ENCODE assay signal across 12 cellular contexts in the genomic region with DNA sequence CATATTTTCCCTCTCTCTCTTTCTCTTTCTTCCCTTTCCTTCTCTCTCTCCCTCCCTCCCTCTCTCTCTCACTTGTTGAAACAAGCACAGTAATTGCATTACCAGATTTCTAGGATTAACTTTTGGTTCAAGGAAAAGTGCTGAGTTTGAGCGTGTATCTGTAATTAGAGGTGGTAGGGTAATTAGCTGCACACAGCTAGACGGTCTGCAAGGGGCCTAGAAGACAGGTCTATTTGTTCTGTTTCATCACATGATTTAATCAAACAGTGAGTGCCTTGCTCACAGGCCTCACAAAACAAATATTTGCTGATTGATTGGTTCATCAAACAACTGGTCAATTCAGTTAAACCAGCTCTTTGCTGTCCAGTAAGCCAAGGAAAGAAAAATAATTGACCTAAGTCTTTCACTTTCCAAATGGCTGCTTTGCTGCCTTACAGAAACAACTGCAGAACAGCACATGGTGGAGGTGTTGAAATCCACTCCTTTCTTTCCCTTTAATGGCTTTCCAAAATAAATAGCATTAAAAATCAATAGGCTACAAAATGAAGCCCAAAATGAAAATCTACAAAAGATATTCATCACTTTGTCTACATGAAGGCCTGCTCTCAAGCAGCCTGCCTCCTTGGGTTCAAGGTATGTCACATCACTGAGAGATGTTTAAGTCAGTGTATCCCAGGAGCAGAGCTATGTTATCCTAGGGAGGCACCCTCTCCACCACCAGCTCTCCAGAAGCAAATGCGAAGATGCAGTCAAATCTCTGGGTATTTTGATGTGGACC.
DNase-seq lines count a peak whose midpoint lies in the region; ATAC-seq and TF ChIP-seq lines count a peak whose summit lies in the region.
"Had no signal": no experiment of that assay in that cellular context is flagged by ENCODE, and none has a peak within 500 bp of the region (broad histone marks: within the 10 kb centered on the region; RNA-seq: fewer than 3 reads in every experiment).

No MANE protein-coding gene starts in this region.

- ATAC-seq in aorta (ENCODE audit: low FRiP score) (no peak), HG02840 (IDR thresholded peaks at IDR 0.05; ENCODE audit: low FRiP score, unreplicated experiment) (no peak)

- intact Hi-C loops in breast epithelium (cut with DNase I; ENCODE audit: low total_unique reads): no loop called here
- intact Hi-C loops in aorta (cut with DNase I): loop anchor here in 1 of 2 donors (2.0 kb wide), 1 partner anchor 17 kb away; no protein-coding TSS in a partner anchor

- no peak for TF ChIP-seq POLR2A in breast epithelium (IDR thresholded peaks at IDR 0.05)

- H3K4me2 ChIP-seq in hepatocyte: peak overlapping the region; percentile 7

- H3K9me3 ChIP-seq in breast epithelium (no peaks in the 10 kb centered on the region), hepatocyte (ENCODE audit: low read depth) (no peaks in the 10 kb centered on the region), aorta (ENCODE audit: control insufficient read depth, low read length) (no peaks in the 10 kb centered on the region)
- H3K9me3 ChIP-seq: lower lobe of right lung had no signal

- H3K27me3 ChIP-seq in breast epithelium (no peaks in the 10 kb centered on the region), hepatocyte (peaks cover 8% of the 10 kb centered on the region), aorta (ENCODE audit: control insufficient read depth in 1 of 2, insufficient read depth in 2 of 2, low read length in 1 of 2) (no peaks in the 10 kb centered on the region)

- no peaks in the 10 kb centered on the region for H3K4me1 ChIP-seq in breast epithelium
- peaks cover 41% of the 10 kb centered on the region for H3K4me1 ChIP-seq in hepatocyte (ENCODE audit: insufficient read depth)
- peaks cover 2 to 4% of the 10 kb centered on the region in 2 donors for H3K4me1 ChIP-seq in aorta (ENCODE audit: control insufficient read depth in 1 of 2, insufficient read depth in 2 of 2, low read length in 2 of 2)
- H3K4me1 ChIP-seq: lower lobe of right lung had no signal

- in situ Hi-C loops in T47D (cut with HindIII; ENCODE audit: low pct_unique_long_range_greater_than_20kb, low sequenced_read_pairs): no loop called here
- in situ Hi-C loops in GM13977 (cut with MboI; ENCODE audit: low pct_unique_long_range_greater_than_20kb, low sequenced_read_pairs, unreplicated experiment): no loop called here

- H4K20me1 ChIP-seq in hepatocyte (ENCODE audit: insufficient read depth, poor library complexity, severe bottlenecking): no peaks in the 10 kb centered on the region

- no peaks in the 10 kb centered on the region for H3K9me2 ChIP-seq in hepatocyte (replicated peaks; ENCODE audit: insufficient read depth)

- WGBS in hepatocyte (ENCODE audit: low lambda C conversion rate, missing lambda C conversion rate): 63% methylated on average over 3 of the region's 3 CpGs
- WGBS in aorta, 2 donors: 93 to 94% methylated on average over 3 of the region's 3 CpGs

- H3K27ac ChIP-seq in breast epithelium: no peak overlapping the region
- peak overlapping the region; percentile 48 for H3K27ac ChIP-seq in hepatocyte
- H3K27ac ChIP-seq in aorta (ENCODE audit: low read depth in 1 of 2, low read length in 2 of 2): peak overlapping the region in 1 of 2 donors; percentile 56
- H3K27ac ChIP-seq: lower lobe of right lung had no signal

- no peak overlapping the region for H2AFZ ChIP-seq in hepatocyte

- H3K36me3 ChIP-seq in breast epithelium (no peaks in the 10 kb centered on the region), hepatocyte (replicated peaks; ENCODE audit: insufficient read depth, low read depth) (no peaks in the 10 kb centered on the region), aorta (ENCODE audit: control insufficient read depth in 1 of 2, insufficient read depth in 2 of 2, low read length in 1 of 2) (no peaks in the 10 kb centered on the region)
- H3K36me3 ChIP-seq: lower lobe of right lung had no signal

- H3K4me3 ChIP-seq in breast epithelium: no peak overlapping the region
- H3K4me3 ChIP-seq in hepatocyte: no peak overlapping the region
- no peak overlapping the region for H3K4me3 ChIP-seq in aorta (ENCODE audit: low read length in 2 of 2)
- H3K4me3 ChIP-seq: lower lobe of right lung had no signal

- TF ChIP-seq CTCF in breast epithelium (IDR thresholded peaks at IDR 0.05): no peak
- TF ChIP-seq CTCF in hepatocyte (IDR thresholded peaks at IDR 0.05; ENCODE audit: poor library complexity): no peak
- TF ChIP-seq CTCF in GM13977 (IDR thresholded peaks at IDR 0.05; ENCODE audit: extremely low read depth, insufficient read depth, missing control alignments): no peak

- DNase-seq in T47D (ENCODE audit: low read depth in 1 of 2, low spot score in 1 of 2) (peak; percentile 15 to 87), breast epithelium (ENCODE audit: low spot score in 2 of 2) (no peak), NCI-H526 (lab: John Stamatoyannopoulos, UW) (peak; percentile 31 to 47), hepatocyte (ENCODE audit: low spot score) (peak; percentile 42), GM13977 (ENCODE audit: low spot score) (no peak), GOT3 (lab: John Stamatoyannopoulos, UW) (no peak), aorta (no peak)
- DNase-seq: activated CD4-positive, alpha-beta T cell treated with anti-CD3 and anti-CD28 coated beads, Interleukin-2, amount 50 U/mL, for 1 hour; lower lobe of right lung; stimulated activated naive CD4-positive, alpha-beta T cell treated with Interleukin-2 at 50 U/mL for 16 hours; T-helper 1 cell had no signal

- H3K79me2 ChIP-seq in hepatocyte: no peaks in the 10 kb centered on the region

Comparison
In these comparisons a context has a peak if more than half of its experiments do, and no peak if none do; other contexts are left out.
1. DNase-seq: peak in T47D (2 of 2), NCI-H526 (2 of 2) and hepatocyte (single experiment); none in breast epithelium (0 of 2), GM13977 (single experiment), GOT3 (single experiment) and aorta (0 of 2).